2 cellular contexts compared by ENCODE assay signal in the genomic region with DNA sequence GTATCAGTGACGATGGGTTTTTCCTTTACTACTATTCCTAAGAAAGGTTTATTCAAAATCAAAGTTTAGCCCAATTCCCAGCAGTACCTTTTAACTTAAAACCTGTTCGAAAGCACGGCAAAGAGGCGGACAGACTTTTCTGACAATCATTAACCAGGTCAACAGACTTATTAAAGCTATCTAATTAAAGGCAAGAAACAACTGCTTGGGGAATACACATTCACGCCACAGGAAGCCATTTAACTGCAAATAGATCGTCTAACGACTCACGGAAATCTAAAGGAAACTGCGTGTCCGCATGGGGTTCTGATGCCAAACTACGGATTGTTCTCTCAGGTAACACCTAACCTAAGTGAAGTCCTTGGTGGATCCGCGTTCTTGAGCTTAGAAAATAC.
TF ChIP-seq lines count a peak whose summit lies in the region.

No MANE protein-coding gene starts in this region.

TF ChIP-seq in SK-N-SH, 30 proteins besides CTCF, POLR2A, EP300 and RAD21 (continued from another document):
- TF ChIP-seq, protein P1, sequence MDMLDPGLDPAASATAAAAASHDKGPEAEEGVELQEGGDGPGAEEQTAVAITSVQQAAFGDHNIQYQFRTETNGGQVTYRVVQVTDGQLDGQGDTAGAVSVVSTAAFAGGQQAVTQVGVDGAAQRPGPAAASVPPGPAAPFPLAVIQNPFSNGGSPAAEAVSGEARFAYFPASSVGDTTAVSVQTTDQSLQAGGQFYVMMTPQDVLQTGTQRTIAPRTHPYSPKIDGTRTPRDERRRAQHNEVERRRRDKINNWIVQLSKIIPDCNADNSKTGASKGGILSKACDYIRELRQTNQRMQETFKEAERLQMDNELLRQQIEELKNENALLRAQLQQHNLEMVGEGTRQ (IDR thresholded peaks at IDR 0.05; ENCODE audit: borderline replicate concordance, low read depth, low read length), result no peak
TF ChIP-seq in SK-N-SH: peak in this region for 1.

TF ChIP-seq in SK-N-SH treated with all-trans-retinoic acid at 6 μM for 48 hours, 23 proteins besides CTCF, POLR2A, EP300 and RAD21 (continued from another document):
- TF ChIP-seq, protein P2, sequence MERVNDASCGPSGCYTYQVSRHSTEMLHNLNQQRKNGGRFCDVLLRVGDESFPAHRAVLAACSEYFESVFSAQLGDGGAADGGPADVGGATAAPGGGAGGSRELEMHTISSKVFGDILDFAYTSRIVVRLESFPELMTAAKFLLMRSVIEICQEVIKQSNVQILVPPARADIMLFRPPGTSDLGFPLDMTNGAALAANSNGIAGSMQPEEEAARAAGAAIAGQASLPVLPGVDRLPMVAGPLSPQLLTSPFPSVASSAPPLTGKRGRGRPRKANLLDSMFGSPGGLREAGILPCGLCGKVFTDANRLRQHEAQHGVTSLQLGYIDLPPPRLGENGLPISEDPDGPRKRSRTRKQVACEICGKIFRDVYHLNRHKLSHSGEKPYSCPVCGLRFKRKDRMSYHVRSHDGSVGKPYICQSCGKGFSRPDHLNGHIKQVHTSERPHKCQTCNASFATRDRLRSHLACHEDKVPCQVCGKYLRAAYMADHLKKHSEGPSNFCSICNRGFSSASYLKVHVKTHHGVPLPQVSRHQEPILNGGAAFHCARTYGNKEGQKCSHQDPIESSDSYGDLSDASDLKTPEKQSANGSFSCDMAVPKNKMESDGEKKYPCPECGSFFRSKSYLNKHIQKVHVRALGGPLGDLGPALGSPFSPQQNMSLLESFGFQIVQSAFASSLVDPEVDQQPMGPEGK (CRISPR knock-in tag; IDR thresholded peaks at IDR 0.05; ENCODE audit: borderline replicate concordance), result no peak
- no peak for TF ChIP-seq GLIS3 (CRISPR knock-in tag; IDR thresholded peaks at IDR 0.05)
- no peak for TF ChIP-seq ZNF8 (CRISPR knock-in tag; IDR thresholded peaks at IDR 0.05)
- TF ChIP-seq ZFP3 (CRISPR knock-in tag; IDR thresholded peaks at IDR 0.05), result no peak
- TF ChIP-seq ESRRG (CRISPR knock-in tag; IDR thresholded peaks at IDR 0.05), result no peak
- no peak for TF ChIP-seq ARNTL (CRISPR knock-in tag; IDR thresholded peaks at IDR 0.05; ENCODE audit: borderline replicate concordance, low read depth)
TF ChIP-seq in SK-N-SH treated with all-trans-retinoic acid at 6 μM for 48 hours: peak in this region for 0.
